In the genomic region with DNA sequence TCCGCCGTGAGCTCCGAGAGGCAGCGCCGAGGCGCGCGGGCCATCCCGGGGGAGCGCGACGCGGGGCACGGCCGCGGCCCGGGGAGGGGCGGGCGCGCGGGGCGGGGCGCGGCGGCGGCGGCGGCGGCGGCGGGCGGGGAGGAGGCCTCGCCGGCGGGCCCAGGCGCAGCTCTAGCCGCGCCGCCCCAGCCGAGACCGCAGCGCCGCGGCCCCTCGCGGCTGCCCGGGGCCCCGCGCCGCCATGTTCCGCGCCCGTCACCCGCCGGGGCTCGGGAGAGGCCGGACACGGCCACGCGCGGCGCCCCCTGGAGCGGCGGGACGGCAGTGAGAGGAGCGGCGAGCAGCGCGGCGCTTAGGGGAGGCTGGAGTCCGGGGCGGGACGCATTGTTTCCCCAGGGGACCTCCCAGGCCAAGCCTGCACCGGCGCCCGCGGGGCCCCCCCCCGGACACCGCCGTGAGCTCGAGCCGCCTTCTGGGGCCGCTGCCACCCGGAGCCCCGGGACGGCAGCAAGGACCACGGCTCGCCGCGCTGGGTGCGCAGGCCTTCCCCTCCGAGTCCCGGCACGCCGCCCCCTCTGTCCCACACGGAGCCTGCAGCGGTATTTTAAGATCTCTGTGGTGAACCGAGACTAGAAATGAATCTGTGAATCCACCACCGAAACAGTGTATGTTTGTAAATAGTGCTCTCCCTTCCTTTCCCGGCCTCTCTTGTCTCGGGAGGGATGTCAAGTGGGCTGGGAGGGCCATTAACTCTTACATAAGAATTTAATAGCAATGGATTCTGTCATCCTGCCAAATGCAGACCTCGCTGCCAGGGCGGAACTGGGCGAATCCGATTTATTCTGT, we compare ENCODE assay signal across 8 cellular contexts. TPM values are rescaled to one million over a fixed set of nuclear protein-coding genes. Genes with fewer than 3 reads are reported as not detected.
DNase-seq lines count a peak whose midpoint lies in the region; ATAC-seq and TF ChIP-seq lines count a peak whose summit lies in the region.

Gene KIF13A, minus strand, starts transcription at position 60 of the 846 bp plus-strand sequence. CDS start 172 bp downstream, outside the sequence.

- H3K4me3 Mint-ChIP-seq in activated CD4-positive, alpha-beta memory T cell treated with anti-CD3 and anti-CD28 coated beads, Interleukin-2, amount 10 ng/mL, durations not matched to agents 7 days and 5 days: peak within 1 kb of the TSS; percentile 74

- DNase-seq in BE2C: peak; percentile 59
- DNase-seq in NCI-H2227 (lab: John Stamatoyannopoulos, UW; ENCODE audit: unreplicated experiment): peak; percentile 83
- peak; percentile 26 for DNase-seq in activated CD4-positive, alpha-beta memory T cell treated with anti-CD3 and anti-CD28 coated beads, Interleukin-2, amount 10 ng/mL, durations not matched to agents 7 days and 5 days
- peak; percentile 54 for DNase-seq in epithelial cell of esophagus (ENCODE audit: low read depth)
- peak; percentile 90 for DNase-seq in mesenteric fat pad (ENCODE audit: low spot score)
- peak; percentile 65 for DNase-seq in stimulated activated naive CD8-positive, alpha-beta T cell treated with anti-CD3 and anti-CD28 coated beads, Interleukin-15, Interleukin-2, amounts not matched to agents 100 U/mL and 50 U/mL, for 24 hours

- H3K36me3 ChIP-seq in BE2C: no peaks in the 10 kb centered on the region

- peaks cover 56% of the 10 kb centered on the region for H3K27me3 Mint-ChIP-seq in activated CD4-positive, alpha-beta memory T cell treated with anti-CD3 and anti-CD28 coated beads, Interleukin-2, amount 10 ng/mL, durations not matched to agents 7 days and 5 days

- CTCF ChIA-PET in activated CD4-positive, alpha-beta memory T cell treated with anti-CD3 and anti-CD28 coated beads, Interleukin-2, amount 10 ng/mL, durations not matched to agents 7 days and 5 days (lab: Charles Lee): no interaction called here

- ATAC-seq in GM19023 (IDR thresholded peaks at IDR 0.05; ENCODE audit: unreplicated experiment) (peak; percentile 72), HG03108 (IDR thresholded peaks at IDR 0.05; ENCODE audit: unreplicated experiment) (peak; percentile 63)
- peak; percentile 80 for ATAC-seq in stimulated activated naive CD8-positive, alpha-beta T cell treated with anti-CD3 and anti-CD28 coated beads, Interleukin-15, Interleukin-2, amounts not matched to agents 100 U/mL and 50 U/mL, for 24 hours

- no peaks in the 10 kb centered on the region; the same call in 1 of the 2 replicates for H3K9me3 ChIP-seq in BE2C

- H3K36me3 Mint-ChIP-seq in activated CD4-positive, alpha-beta memory T cell treated with anti-CD3 and anti-CD28 coated beads, Interleukin-2, amount 10 ng/mL, durations not matched to agents 7 days and 5 days (ENCODE audit: low read depth): no peaks in the 10 kb centered on the region

- no peaks in the 10 kb centered on the region for H3K9me3 Mint-ChIP-seq in activated CD4-positive, alpha-beta memory T cell treated with anti-CD3 and anti-CD28 coated beads, Interleukin-2, amount 10 ng/mL, durations not matched to agents 7 days and 5 days

- peaks cover 45% of the 10 kb centered on the region for H3K27me3 ChIP-seq in BE2C

- no peak within 1 kb of the TSS for H3K27ac Mint-ChIP-seq in activated CD4-positive, alpha-beta memory T cell treated with anti-CD3 and anti-CD28 coated beads, Interleukin-2, amount 10 ng/mL, durations not matched to agents 7 days and 5 days

- TF ChIP-seq CTCF in BE2C (IDR thresholded peaks at IDR 0.05; ENCODE audit: low read depth, low read length) (no peak), epithelial cell of esophagus (IDR thresholded peaks at IDR 0.05; ENCODE audit: insufficient read depth, low read depth, low read length, missing control alignments) (no peak)

- POLR2A ChIA-PET in activated CD4-positive, alpha-beta memory T cell treated with anti-CD3 and anti-CD28 coated beads, Interleukin-2, amount 10 ng/mL, durations not matched to agents 7 days and 5 days (lab: Charles Lee): no interaction called here

- peak within 1 kb of the TSS; percentile 54 for H3K4me3 ChIP-seq in BE2C (ENCODE audit: low read depth, low read length)
- H3K4me3 ChIP-seq in epithelial cell of esophagus (ENCODE audit: low read length): peak within 1 kb of the TSS; percentile 85

- H3K4me1 Mint-ChIP-seq in activated CD4-positive, alpha-beta memory T cell treated with anti-CD3 and anti-CD28 coated beads, Interleukin-2, amount 10 ng/mL, durations not matched to agents 7 days and 5 days: peaks cover 8% of the 10 kb centered on the region

- H3K4me1 ChIP-seq in BE2C: no peaks in the 10 kb centered on the region

RNA-seq across cellular contexts. Expression of gene KIF13A, which starts in this region (rescaled TPM):
- 0.80 TPM for polyA plus RNA-seq in BE2C (2012; ENCODE audit: insufficient read depth, insufficient read length, low read depth)
- not detected for total RNA-seq in activated CD4-positive, alpha-beta memory T cell treated with anti-CD3 and anti-CD28 coated beads, Interleukin-2, amount 10 ng/mL, durations not matched to agents 7 days and 5 days
- total RNA-seq in mesenteric fat pad: 48.5 TPM

Comparison
In these comparisons a context has a peak if more than half of its experiments do, and no peak if none do; other contexts are left out.
1. Peak in every context shown above with its lines: DNase-seq, ATAC-seq and H3K4me3 ChIP-seq.
2. RNA of gene KIF13A (total RNA-seq): 48.5 TPM in mesenteric fat pad (single experiment); not detected in activated CD4-positive, alpha-beta memory T cell treated with anti-CD3 and anti-CD28 coated beads, Interleukin-2, amount 10 ng/mL, durations not matched to agents 7 days and 5 days; every median in the first group is over 10 times any median in the second.
3. Peak in DNase-seq in activated CD4-positive, alpha-beta memory T cell treated with anti-CD3 and anti-CD28 coated beads, Interleukin-2, amount 10 ng/mL, durations not matched to agents 7 days and 5 days; RNA of the gene not detected or under 1 TPM.
4. DNase-seq: peak in every context shown above with its lines; median percentile 90 in mesenteric fat pad; 83 in NCI-H2227; 65 in stimulated activated naive CD8-positive, alpha-beta T cell treated with anti-CD3 and anti-CD28 coated beads, Interleukin-15, Interleukin-2, amounts not matched to agents 100 U/mL and 50 U/mL, for 24 hours; 59 in BE2C; 54 in epithelial cell of esophagus; 26 in activated CD4-positive, alpha-beta memory T cell treated with anti-CD3 and anti-CD28 coated beads, Interleukin-2, amount 10 ng/mL, durations not matched to agents 7 days and 5 days.